22 cellular contexts compared by ENCODE assay signal in genomic region chr11:94661444-94661843, GRCh38.
"Had no signal": no experiment of that assay in that cellular context is flagged by ENCODE, and none has a peak within 500 bp of the region (broad histone marks: within the 10 kb centered on the region; RNA-seq: fewer than 3 reads in every experiment).

No MANE protein-coding gene starts in this region.

- H3K4me3 ChIP-seq: dorsolateral prefrontal cortex, lung, ovary, psoas muscle, sigmoid colon, spleen, testis, tibial artery had no signal

- H3K4me3 Mint-ChIP-seq: memory B cell; natural killer cell; stimulated activated naive B cell treated with anti-CD40 and anti-IgM and Interleukin-4, amounts not matched to agents 10 μg/mL and 1 μg/mL and 100 μg/mL, for 72 hours; type B pancreatic cell had no signal

- H3K27me3 ChIP-seq: dorsolateral prefrontal cortex, ovary, sigmoid colon, spleen, testis, tibial artery had no signal

- H3K9me3 Mint-ChIP-seq: natural killer cell had no signal

- H3K9me3 ChIP-seq: ovary, sigmoid colon, spleen, testis, tibial artery had no signal

- ATAC-seq: left lobe of liver; natural killer cell; psoas muscle; right cardiac atrium; stimulated activated naive B cell treated with anti-CD40 and anti-IgM and Interleukin-4, amounts not matched to agents 10 μg/mL and 1 μg/mL and 100 μg/mL, for 72 hours had no signal

- FAIRE-seq: colon, frontal cortex, kidney had no signal

- DNase-seq: dorsolateral prefrontal cortex; effector CD4-positive, alpha-beta T cell; hypothalamus; kidney; natural killer cell; occipital lobe; ovary; posterior cingulate gyrus; psoas muscle; right cardiac atrium; sigmoid colon; spleen; stimulated activated naive B cell treated with anti-CD40 and anti-IgM and Interleukin-4, amounts not matched to agents 10 μg/mL and 1 μg/mL and 100 μg/mL, for 72 hours; substantia nigra; testis; tibial artery had no signal

- H3K4me1 ChIP-seq: psoas muscle, sigmoid colon, spleen, testis, tibial artery had no signal

- H3K27ac Mint-ChIP-seq: memory B cell; natural killer cell; stimulated activated naive B cell treated with anti-CD40 and anti-IgM and Interleukin-4, amounts not matched to agents 10 μg/mL and 1 μg/mL and 100 μg/mL, for 72 hours; type B pancreatic cell had no signal

- H3K27ac ChIP-seq: dorsolateral prefrontal cortex, ovary, psoas muscle, sigmoid colon, spleen, testis, tibial artery had no signal

- H3K36me3 ChIP-seq: ovary, sigmoid colon, spleen, tibial artery had no signal

- H3K4me1 Mint-ChIP-seq: memory B cell; natural killer cell; stimulated activated naive B cell treated with anti-CD40 and anti-IgM and Interleukin-4, amounts not matched to agents 10 μg/mL and 1 μg/mL and 100 μg/mL, for 72 hours had no signal
